ENCODE assay signal across 11 cellular contexts in genomic region chr4:71995297-71995696, GRCh38. TPM values are rescaled to one million over a fixed set of nuclear protein-coding genes. Genes with fewer than 3 reads are reported as not detected.
"Had no signal": no experiment of that assay in that cellular context is flagged by ENCODE, and none has a peak within 500 bp of the region (broad histone marks: within the 10 kb centered on the region; RNA-seq: fewer than 3 reads in every experiment).

No MANE protein-coding gene starts in this region.

- H3K36me3 ChIP-seq: HAP-1 had no signal

- H3K4me3 ChIP-seq: GM23248, GM23338, HAP-1 had no signal

- H3K27ac ChIP-seq: GM23248 had no signal

- H3K4me1 ChIP-seq: HAP-1 had no signal

- H3K9me3 ChIP-seq: HAP-1 had no signal

- ATAC-seq: GM23338, HCT116 had no signal

- FAIRE-seq: H1, H54 had no signal

- DNase-seq: GM23248, GOT3, H7, H9, HCEC 1CT, HFFc6 had no signal

RNA-seq across cellular contexts. Expression of gene NPFFR2, which starts 36.5 kb away (rescaled TPM):
- total RNA-seq: GM23248, HFFc6 had no signal
- polyA plus RNA-seq: GM23248 had no signal
